Comparison of ENCODE assay signal across 9 cellular contexts in genomic region chr21:29163381-29164115, GRCh38. TPM values are rescaled to one million over a fixed set of nuclear protein-coding genes. Genes with fewer than 3 reads are reported as not detected.
DNase-seq lines count a peak whose midpoint lies in the region; ATAC-seq and TF ChIP-seq lines count a peak whose summit lies in the region.
"Had no signal": no experiment of that assay in that cellular context is flagged by ENCODE, and none has a peak within 500 bp of the region (broad histone marks: within the 10 kb centered on the region; RNA-seq: fewer than 3 reads in every experiment).

No MANE protein-coding gene starts in this region.

- peak overlapping the region in 4 of 11 experiments; percentile 26 to 78 (median 67); a peak in 8 of 22 replicates for H3K4me2 ChIP-seq in BLaER1 treated with 17β-estradiol and CSF1 and Interleukin-3, amounts not matched to agents 10 nM and 100 nM
- H3K4me2 ChIP-seq in GM23338, result no peak overlapping the region

- intact Hi-C loops in psoas muscle (cut with DNase I), result loop anchor here (2.0 to 5.0 kb wide), 2 partner anchors 209 kb away; no protein-coding TSS in a partner anchor

- H3K79me2 ChIP-seq in GM23338 (replicated peaks; ENCODE audit: insufficient read depth), result no peaks in the 10 kb centered on the region

- H3K4me3 ChIP-seq in BLaER1 treated with 17β-estradiol and CSF1 and Interleukin-3, amounts not matched to agents 10 nM and 100 nM, result no peak overlapping the region
- H3K4me3 ChIP-seq in fibroblast of mammary gland (ENCODE audit: control insufficient read depth, low read depth, low read length) (no peak overlapping the region), psoas muscle (no peak overlapping the region), GM23338 (no peak overlapping the region)
- H3K4me3 ChIP-seq: prostate gland had no signal

- no peaks in the 10 kb centered on the region for H4K20me1 ChIP-seq in BLaER1 treated with 17β-estradiol and CSF1 and Interleukin-3, amounts not matched to agents 10 nM and 100 nM
- no peaks in the 10 kb centered on the region for H4K20me1 ChIP-seq in GM23338 (replicated peaks; ENCODE audit: insufficient read depth)

- H3K27me3 Mint-ChIP-seq in activated naive CD4-positive, alpha-beta T cell treated with anti-CD3 and anti-CD28 coated beads, Interleukin-2, amount 10 ng/mL, durations not matched to agents 7 days and 5 days, result no peaks in the 10 kb centered on the region
- no peaks in the 10 kb centered on the region for H3K27me3 Mint-ChIP-seq in GM23338 (ENCODE audit: insufficient read depth, low read depth, poor library complexity)

- no peak for TF ChIP-seq CTCF in fibroblast of mammary gland (conservative IDR thresholded peaks at IDR 0.05; ENCODE audit: control insufficient read depth, insufficient read depth, low read depth, low read length)
- TF ChIP-seq CTCF in psoas muscle (IDR thresholded peaks at IDR 0.05), result no peak
- TF ChIP-seq CTCF in GM23338 (conservative IDR thresholded peaks at IDR 0.05; ENCODE audit: low read depth in 2 of 2), result no peak

- no peaks in the 10 kb centered on the region for H3K36me3 Mint-ChIP-seq in activated naive CD4-positive, alpha-beta T cell treated with anti-CD3 and anti-CD28 coated beads, Interleukin-2, amount 10 ng/mL, durations not matched to agents 7 days and 5 days
- no peaks in the 10 kb centered on the region for H3K36me3 Mint-ChIP-seq in GM23338 (ENCODE audit: low read depth)

- peak overlapping the region in 3 of 11 experiments; percentile 39 to 64 (median 44); a peak in 6 of 22 replicates for H3K9ac ChIP-seq in BLaER1 treated with 17β-estradiol and CSF1 and Interleukin-3, amounts not matched to agents 10 nM and 100 nM

- no peaks in the 10 kb centered on the region for H3K9me3 ChIP-seq in BLaER1 treated with 17β-estradiol and CSF1 and Interleukin-3, amounts not matched to agents 10 nM and 100 nM (replicated peaks in 1 of 11)
- H3K9me3 ChIP-seq in psoas muscle, result no peaks in the 10 kb centered on the region
- H3K9me3 ChIP-seq: prostate gland had no signal

- no peaks in the 10 kb centered on the region for H3K27me3 ChIP-seq in BLaER1 treated with 17β-estradiol and CSF1 and Interleukin-3, amounts not matched to agents 10 nM and 100 nM
- H3K27me3 ChIP-seq in psoas muscle (ENCODE audit: insufficient read depth in 3 of 3, low read length in 2 of 3) (no peaks in the 10 kb centered on the region), GM23338 (ENCODE audit: insufficient read depth) (no peaks in the 10 kb centered on the region)

- no peak overlapping the region for H3K27ac Mint-ChIP-seq in activated naive CD4-positive, alpha-beta T cell treated with anti-CD3 and anti-CD28 coated beads, Interleukin-2, amount 10 ng/mL, durations not matched to agents 7 days and 5 days
- H3K27ac Mint-ChIP-seq in GM23338, result no peak overlapping the region

- no peak overlapping the region for H3K4me3 Mint-ChIP-seq in activated naive CD4-positive, alpha-beta T cell treated with anti-CD3 and anti-CD28 coated beads, Interleukin-2, amount 10 ng/mL, durations not matched to agents 7 days and 5 days
- no peak overlapping the region for H3K4me3 Mint-ChIP-seq in GM23338

- H3F3A ChIP-seq in GM23338 (replicated peaks; ENCODE audit: low read depth), result no peaks in the 10 kb centered on the region

- H3K4me1 ChIP-seq in BLaER1 treated with 17β-estradiol and CSF1 and Interleukin-3, amounts not matched to agents 10 nM and 100 nM, result peaks cover 0 to 72% (median 10%) of the 10 kb centered on the region in 10 experiments; a peak in 10 of 20 replicates
- H3K4me1 ChIP-seq in psoas muscle (no peaks in the 10 kb centered on the region), GM23338 (ENCODE audit: insufficient read depth) (no peaks in the 10 kb centered on the region)
- H3K4me1 ChIP-seq: prostate gland had no signal

- no peaks in the 10 kb centered on the region for H3K9me2 ChIP-seq in GM23338 (ENCODE audit: insufficient read depth)

- ATAC-seq in psoas muscle (peak; percentile 26 to 56 (median 39)), GM19324 (IDR thresholded peaks at IDR 0.05; ENCODE audit: low FRiP score, unreplicated experiment) (no peak), HG03159 (IDR thresholded peaks at IDR 0.05; ENCODE audit: unreplicated experiment) (no peak), GM23338 (no peak)

- H3K4me1 Mint-ChIP-seq in activated naive CD4-positive, alpha-beta T cell treated with anti-CD3 and anti-CD28 coated beads, Interleukin-2, amount 10 ng/mL, durations not matched to agents 7 days and 5 days, result no peaks in the 10 kb centered on the region
- no peaks in the 10 kb centered on the region; the same call in 2 of the 3 replicates for H3K4me1 Mint-ChIP-seq in GM23338

- H3K27ac ChIP-seq in BLaER1 treated with 17β-estradiol and CSF1 and Interleukin-3, amounts not matched to agents 10 nM and 100 nM, result peak overlapping the region in 7 of 11 experiments; percentile 3 to 81 (median 44); a peak in 11 of 22 replicates
- H3K27ac ChIP-seq in psoas muscle (peak overlapping the region; percentile 19), GM23338 (ENCODE audit: low read depth) (no peak overlapping the region)
- H3K27ac ChIP-seq: prostate gland had no signal

- H3K9me3 Mint-ChIP-seq in activated naive CD4-positive, alpha-beta T cell treated with anti-CD3 and anti-CD28 coated beads, Interleukin-2, amount 10 ng/mL, durations not matched to agents 7 days and 5 days, result no peaks in the 10 kb centered on the region
- H3K9me3 Mint-ChIP-seq in GM23338, result no peaks in the 10 kb centered on the region

- DNase-seq in OCI-M1 (lab: John Stamatoyannopoulos, UW), result peak; percentile 14
- peak; percentile 80 for DNase-seq in fibroblast of mammary gland (ENCODE audit: low read depth)
- no peak for DNase-seq in psoas muscle
- no peak for DNase-seq in activated naive CD4-positive, alpha-beta T cell treated with anti-CD3 and anti-CD28 coated beads, Interleukin-2, amount 10 ng/mL, durations not matched to agents 7 days and 5 days
- DNase-seq in GM23338 (ENCODE audit: low spot score), result no peak

- 81 to 89% (median 84%) methylated on average over 8 of the region's 8 CpGs for WGBS in psoas muscle, 3 donors

- no peak overlapping the region for H2AFZ ChIP-seq in GM23338

- CTCF ChIA-PET in activated naive CD4-positive, alpha-beta T cell treated with anti-CD3 and anti-CD28 coated beads, Interleukin-2, amount 10 ng/mL, durations not matched to agents 7 days and 5 days (lab: Charles Lee), result interaction anchor here (0.6 to 2.5 kb wide), 13 partner anchors 9 to 313 kb away, joined by 3 to 12 read pairs (median 5); no protein-coding TSS in a partner anchor

- no peaks in the 10 kb centered on the region for H3K36me3 ChIP-seq in BLaER1 treated with 17β-estradiol and CSF1 and Interleukin-3, amounts not matched to agents 10 nM and 100 nM
- H3K36me3 ChIP-seq in psoas muscle (ENCODE audit: insufficient read depth in 1 of 2, low read depth in 1 of 2), result peaks cover 0 to 16% of the 10 kb centered on the region in 2 donors
- H3K36me3 ChIP-seq in GM23338 (ENCODE audit: insufficient read depth), result no peaks in the 10 kb centered on the region
- H3K36me3 ChIP-seq: prostate gland had no signal

TF ChIP-seq in GM23338, 12 proteins besides CTCF, POLR2A, EP300 and RAD21 (continues in another document):
- no peak for TF ChIP-seq NANOG (IDR thresholded peaks at IDR 0.05; ENCODE audit: borderline replicate concordance)
- no peak for TF ChIP-seq JUNB (IDR thresholded peaks at IDR 0.05; ENCODE audit: unreplicated experiment)
- no peak for TF ChIP-seq ZNF331 (CRISPR knock-in tag; IDR thresholded peaks at IDR 0.05; ENCODE audit: low read depth)
- TF ChIP-seq ZNF114 (CRISPR knock-in tag; IDR thresholded peaks at IDR 0.05), result no peak
- TF ChIP-seq EZH2phosphoT487 (IDR thresholded peaks at IDR 0.05; ENCODE audit: unreplicated experiment), result no peak
- TF ChIP-seq EZH2 (IDR thresholded peaks at IDR 0.05; ENCODE audit: low read depth, unreplicated experiment), result no peak

RNA-seq across cellular contexts. Expression of gene MAP3K7CL, which starts 33.1 kb away (rescaled TPM):
- total RNA-seq in psoas muscle, result 100 to 1,000 TPM in 1 of 4 donors, 10 to 100 TPM in 3; 15.3 to 107 (median 23.7) TPM
- polyA plus RNA-seq in psoas muscle (10 to 100 TPM in 2 of 3 donors, 1 to 10 TPM in 1; 3.3 to 18.4 (median 12.8) TPM), GM23338 (2016; fragmentation: Nextera tagmentation; extraction: Ambion mirVana) (2.0 and 2.4 TPM in 2 replicates)
- 1.2 and 3.6 TPM in 2 replicates for total RNA-seq in GM23338 (2014; rRNA removed; shearing (Covaris generic))

Comparison
In these comparisons a context has a peak if more than half of its experiments do, and no peak if none do; other contexts are left out.
1. DNase-seq: peak in OCI-M1 (single experiment) and fibroblast of mammary gland (single experiment); none in psoas muscle (0 of 2), activated naive CD4-positive, alpha-beta T cell treated with anti-CD3 and anti-CD28 coated beads, Interleukin-2, amount 10 ng/mL, durations not matched to agents 7 days and 5 days (single experiment) and GM23338 (single experiment).
2. ATAC-seq: peak in psoas muscle (4 of 4); none in GM19324 (single experiment), HG03159 (single experiment) and GM23338 (single experiment).